2 cellular contexts compared by ENCODE assay signal in the genomic region with DNA sequence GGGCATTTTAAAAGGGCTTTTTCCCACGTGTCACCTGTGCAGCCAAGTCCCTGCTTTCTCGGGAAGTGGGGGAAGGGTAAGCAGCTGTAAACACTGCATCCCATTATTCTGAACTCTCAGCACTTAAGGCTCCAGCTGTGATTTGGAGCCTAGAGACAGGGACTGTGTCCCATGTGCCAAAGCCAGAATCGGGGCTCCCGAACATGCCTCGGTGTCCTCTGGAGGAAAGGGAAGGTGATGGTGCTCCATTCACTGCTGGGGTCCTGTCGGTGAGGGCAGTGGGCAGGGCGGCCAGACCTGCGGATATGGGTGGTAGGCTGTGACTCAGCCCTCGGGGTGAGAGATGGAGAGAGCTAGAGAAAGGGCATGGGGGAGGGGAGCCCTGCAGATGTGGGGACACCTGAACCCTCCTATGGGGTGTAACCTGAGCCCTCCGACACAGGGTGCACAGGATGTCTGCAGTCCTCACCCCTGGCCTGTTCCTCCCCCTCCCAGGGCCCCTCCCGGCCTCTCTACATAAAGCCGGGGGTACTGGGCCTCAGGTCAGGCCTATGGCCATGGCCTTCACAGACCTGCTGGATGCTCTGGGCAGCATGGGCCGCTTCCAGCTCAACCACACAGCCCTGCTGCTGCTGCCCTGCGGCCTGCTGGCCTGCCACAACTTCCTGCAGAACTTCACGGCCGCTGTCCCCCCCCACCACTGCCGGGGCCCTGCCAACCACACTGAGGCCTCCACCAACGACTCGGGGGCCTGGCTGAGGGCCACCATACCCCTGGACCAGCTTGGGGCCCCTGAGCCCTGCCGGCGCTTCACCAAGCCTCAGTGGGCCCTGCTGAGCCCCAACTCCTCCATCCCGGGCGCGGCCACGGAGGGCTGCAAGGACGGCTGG.
A peak's percentile ranks its signal among the peaks of the same experiment; 100 is the strongest.
TF ChIP-seq lines count a peak whose summit lies in the region.

No MANE protein-coding gene starts in this region.

TF ChIP-seq in H1, 55 proteins besides CTCF, POLR2A, EP300 and RAD21 (continues in another document):
- TF ChIP-seq SUZ12 (IDR thresholded peaks at IDR 0.05; ENCODE audit: low read length) (no peak), TEAD4 (IDR thresholded peaks at IDR 0.05; ENCODE audit: low read depth, low read length) (no peak), BACH1 (IDR thresholded peaks at IDR 0.05; ENCODE audit: low read length) (no peak), JUND (IDR thresholded peaks at IDR 0.05; ENCODE audit: low read length) (no peak; the same call in 1 of the 2 replicates), PHF8 (conservative IDR thresholded peaks at IDR 0.05; ENCODE audit: low read depth, low read length) (peak; percentile 36; the same call in 1 of the 2 replicates), EGR1 (IDR thresholded peaks at IDR 0.05; ENCODE audit: borderline replicate concordance, low read depth, low read length) (no peak), YY1 (IDR thresholded peaks at IDR 0.05; ENCODE audit: low read depth, low read length) (peak; percentile 6; the same call in 1 of the 2 replicates), CBX5 (IDR thresholded peaks at IDR 0.05; ENCODE audit: low read depth, low read length) (no peak), SP1 (IDR thresholded peaks at IDR 0.05; ENCODE audit: low read depth, low read length) (peak; percentile 47; the same call in 1 of the 2 replicates), NANOG (IDR thresholded peaks at IDR 0.05; ENCODE audit: insufficient read depth, low read depth, low read length, poor library complexity, severe bottlenecking) (no peak), ASH2L (IDR thresholded peaks at IDR 0.05; ENCODE audit: low read length) (peak; percentile 98), RBBP5 (IDR thresholded peaks at IDR 0.05; ENCODE audit: borderline replicate concordance, low read depth, low read length) (peak; percentile 97), ATF3 (IDR thresholded peaks at IDR 0.05; ENCODE audit: insufficient read depth, low read depth, low read length) (no peak), FOSL1 (IDR thresholded peaks at IDR 0.05; ENCODE audit: insufficient read depth, low read depth, low read length) (no peak), GABPA (IDR thresholded peaks at IDR 0.05; ENCODE audit: borderline replicate concordance, insufficient read depth, low read length) (no peak), ZNF274 (IDR thresholded peaks at IDR 0.05; ENCODE audit: borderline replicate concordance, extremely low read depth, low read length) (no peak), RNF2 (IDR thresholded peaks at IDR 0.05; ENCODE audit: borderline replicate concordance, low read depth, low read length, missing control alignments, poor library complexity, severe bottlenecking) (no peak), EZH2 (IDR thresholded peaks at IDR 0.05; ENCODE audit: low read depth, low read length, severe bottlenecking) (no peak), BCL11A (IDR thresholded peaks at IDR 0.05; ENCODE audit: low read depth in 2 of 2, low read length in 2 of 2) (no peak), POLR2AphosphoS5 (IDR thresholded peaks at IDR 0.05; ENCODE audit: low read depth, low read length) (peak; percentile 65), SIN3A (conservative IDR thresholded peaks at IDR 0.05 in 1 of 2, IDR thresholded peaks at IDR 0.05 in 1 of 2; ENCODE audit: low read depth in 1 of 2, low read length in 2 of 2) (peak in 1 of 2 experiments; percentile 61; a peak in 3 of 4 replicates), TAF1 (IDR thresholded peaks at IDR 0.05; ENCODE audit: low read depth, low read length) (peak; percentile 39; the same call in 1 of the 2 replicates), SAP30 (IDR thresholded peaks at IDR 0.05; ENCODE audit: insufficient read depth, insufficient replicate concordance, low read length) (no peak)
- TF ChIP-seq, protein P1, sequence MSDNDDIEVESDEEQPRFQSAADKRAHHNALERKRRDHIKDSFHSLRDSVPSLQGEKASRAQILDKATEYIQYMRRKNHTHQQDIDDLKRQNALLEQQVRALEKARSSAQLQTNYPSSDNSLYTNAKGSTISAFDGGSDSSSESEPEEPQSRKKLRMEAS (IDR thresholded peaks at IDR 0.05) = no peak; the same call in 1 of the 2 replicates

TF ChIP-seq in HEK293T, 16 proteins besides CTCF, POLR2A, EP300 and RAD21:
- TF ChIP-seq TARDBP (IDR thresholded peaks at IDR 0.05) (no peak), HDGF (IDR thresholded peaks at IDR 0.05; ENCODE audit: borderline replicate concordance) (no peak), PKNOX1 (IDR thresholded peaks at IDR 0.05) (no peak), FOXM1 (IDR thresholded peaks at IDR 0.05; ENCODE audit: borderline replicate concordance) (no peak), L3MBTL2 (conservative IDR thresholded peaks at IDR 0.05) (no peak), BHLHE40 (IDR thresholded peaks at IDR 0.05; ENCODE audit: borderline replicate concordance) (no peak), FOXA1 (IDR thresholded peaks at IDR 0.05) (no peak), SP1 (IDR thresholded peaks at IDR 0.05) (no peak), NFRKB (IDR thresholded peaks at IDR 0.05) (no peak), ARNT (IDR thresholded peaks at IDR 0.05) (no peak), FOXK2 (IDR thresholded peaks at IDR 0.05) (no peak)
